In genomic region chr7:117229350-117229749, GRCh38 we compare ENCODE assay signal across 1 cellular context.
A peak's percentile ranks its signal among the peaks of the same experiment; 100 is the strongest.
TF ChIP-seq lines count a peak whose summit lies in the region.

No MANE protein-coding gene starts in this region.

TF ChIP-seq in IMR-90, 13 proteins besides CTCF, POLR2A, EP300 and RAD21 (continued from another document):
- TF ChIP-seq SMC3 (IDR thresholded peaks at IDR 0.05; ENCODE audit: low read depth, low read length) (no peak), MXI1 (IDR thresholded peaks at IDR 0.05; ENCODE audit: borderline replicate concordance, low read depth, low read length) (no peak), NFE2L2 (IDR thresholded peaks at IDR 0.05; ENCODE audit: low read depth, low read length) (no peak), CEBPB (IDR thresholded peaks at IDR 0.05; ENCODE audit: low read depth, low read length) (peak; percentile 78), RCOR1 (IDR thresholded peaks at IDR 0.05; ENCODE audit: insufficient replicate concordance, low read length) (peak; percentile 88), CHD1 (IDR thresholded peaks at IDR 0.05; ENCODE audit: low read depth, low read length) (no peak), MAZ (IDR thresholded peaks at IDR 0.05; ENCODE audit: borderline replicate concordance, low read depth, low read length) (peak; percentile 59; the same call in 1 of the 2 replicates), RFX5 (IDR thresholded peaks at IDR 0.05; ENCODE audit: low read depth, low read length) (no peak), MAFK (IDR thresholded peaks at IDR 0.05; ENCODE audit: low read depth, low read length) (peak; percentile 36; the same call in 1 of the 2 replicates)
- TF ChIP-seq, protein P1, sequence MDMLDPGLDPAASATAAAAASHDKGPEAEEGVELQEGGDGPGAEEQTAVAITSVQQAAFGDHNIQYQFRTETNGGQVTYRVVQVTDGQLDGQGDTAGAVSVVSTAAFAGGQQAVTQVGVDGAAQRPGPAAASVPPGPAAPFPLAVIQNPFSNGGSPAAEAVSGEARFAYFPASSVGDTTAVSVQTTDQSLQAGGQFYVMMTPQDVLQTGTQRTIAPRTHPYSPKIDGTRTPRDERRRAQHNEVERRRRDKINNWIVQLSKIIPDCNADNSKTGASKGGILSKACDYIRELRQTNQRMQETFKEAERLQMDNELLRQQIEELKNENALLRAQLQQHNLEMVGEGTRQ (IDR thresholded peaks at IDR 0.05; ENCODE audit: low read depth, low read length), result peak; percentile 67
